12 cellular contexts compared by ENCODE assay signal in genomic region chr14:91897121-91897701, GRCh38. TPM values are rescaled to one million over a fixed set of nuclear protein-coding genes. Genes with fewer than 3 reads are reported as not detected.
DNase-seq lines count a peak whose midpoint lies in the region; ATAC-seq and TF ChIP-seq lines count a peak whose summit lies in the region.
"Had no signal": no experiment of that assay in that cellular context is flagged by ENCODE, and none has a peak within 500 bp of the region (broad histone marks: within the 10 kb centered on the region; RNA-seq: fewer than 3 reads in every experiment).

No MANE protein-coding gene starts in this region.

- H2AFZ ChIP-seq in fibroblast of lung (ENCODE audit: low read length), result no peak overlapping the region
- no peak overlapping the region for H2AFZ ChIP-seq in neural progenitor cell (replicated peaks)

- no peak overlapping the region for H3K9ac ChIP-seq in fibroblast of lung (ENCODE audit: insufficient read depth, low read length)
- no peak overlapping the region for H3K9ac ChIP-seq in neural progenitor cell

- H4K20me1 ChIP-seq in fibroblast of lung (ENCODE audit: control insufficient read depth, extremely low read depth, insufficient read depth, low read length) (no peaks in the 10 kb centered on the region), neural progenitor cell (ENCODE audit: low read depth) (no peaks in the 10 kb centered on the region)

- H3K4me1 Mint-ChIP-seq in neural progenitor cell, result peaks cover 12% of the 10 kb centered on the region
- H3K4me1 Mint-ChIP-seq: B cell had no signal

- TF ChIP-seq CTCF in fibroblast of lung (conservative IDR thresholded peaks at IDR 0.05 in 1 of 2, IDR thresholded peaks at IDR 0.05 in 1 of 2; ENCODE audit: low read depth in 1 of 2, low read length in 2 of 2) (no peak), neural progenitor cell (IDR thresholded peaks at IDR 0.05) (no peak), GM13976 (IDR thresholded peaks at IDR 0.05; ENCODE audit: borderline replicate concordance, control extremely low read depth, extremely low read depth, insufficient read depth, missing control alignments) (no peak)

- no peaks in the 10 kb centered on the region for H3K36me3 Mint-ChIP-seq in neural progenitor cell

- H3K27me3 ChIP-seq in fibroblast of lung (ENCODE audit: control insufficient read depth, insufficient read depth, low read length) (no peaks in the 10 kb centered on the region), neural progenitor cell (peaks cover 4% of the 10 kb centered on the region)
- H3K27me3 ChIP-seq: brain microvascular endothelial cell had no signal

- H3K79me2 ChIP-seq in fibroblast of lung (ENCODE audit: control insufficient read depth, insufficient read depth, low read length) (no peaks in the 10 kb centered on the region), neural progenitor cell (ENCODE audit: low read depth) (no peaks in the 10 kb centered on the region)

- H3K4me1 ChIP-seq in fibroblast of lung (ENCODE audit: control insufficient read depth, extremely low read depth, insufficient read depth, low read length) (no peaks in the 10 kb centered on the region), neural progenitor cell (no peaks in the 10 kb centered on the region)

- intact Hi-C loops in Right ventricle myocardium inferior (cut with DNase I), result no loop called here
- intact Hi-C loops in cardiac septum (cut with DNase I), result no loop called here

- ATAC-seq in Right ventricle myocardium inferior (peak; percentile 54), HG03108 (IDR thresholded peaks at IDR 0.05; ENCODE audit: unreplicated experiment) (no peak), GM19397 (IDR thresholded peaks at IDR 0.05; ENCODE audit: unreplicated experiment) (no peak), GM21526 (IDR thresholded peaks at IDR 0.05; ENCODE audit: low FRiP score, unreplicated experiment) (no peak)

- no peak for DNase-seq in Right ventricle myocardium inferior (ENCODE audit: missing footprints)
- no peak for DNase-seq in cardiac septum (ENCODE audit: low spot score)
- DNase-seq in fibroblast of lung (ENCODE audit: low read depth in 2 of 2), result peak; percentile 70 to 85
- DNase-seq in neural progenitor cell (ENCODE audit: low spot score), result no peak
- no peak for DNase-seq in GM13976 (ENCODE audit: low spot score)
- DNase-seq: brain microvascular endothelial cell, kidney glomerular epithelial cell, NCI-H2171 had no signal

- H3K9me3 ChIP-seq in fibroblast of lung (ENCODE audit: control insufficient read depth, insufficient read depth, low read depth, low read length) (no peaks in the 10 kb centered on the region), neural progenitor cell (ENCODE audit: low read depth) (no peaks in the 10 kb centered on the region)

- no peak overlapping the region for H3K4me2 ChIP-seq in fibroblast of lung (ENCODE audit: extremely low read depth, insufficient read depth, low read length)
- H3K4me2 ChIP-seq in neural progenitor cell, result no peak overlapping the region

- H3K9me3 Mint-ChIP-seq in neural progenitor cell, result no peaks in the 10 kb centered on the region

- peaks cover 10% of the 10 kb centered on the region for H3K27me3 Mint-ChIP-seq in neural progenitor cell (ENCODE audit: insufficient read depth, low read depth)

- no peaks in the 10 kb centered on the region for H3F3A ChIP-seq in neural progenitor cell (ENCODE audit: low read depth)

- peak overlapping the region; percentile 78 for H3K27ac Mint-ChIP-seq in neural progenitor cell
- H3K27ac Mint-ChIP-seq: B cell had no signal

- no peak overlapping the region for H3K4me3 Mint-ChIP-seq in neural progenitor cell
- H3K4me3 Mint-ChIP-seq: B cell had no signal

- in situ Hi-C loops in GM13976 (cut with MboI; ENCODE audit: low sequenced_read_pairs, unreplicated experiment), result no loop called here

- H3K36me3 ChIP-seq in fibroblast of lung (ENCODE audit: control insufficient read depth, insufficient read depth, low read length) (no peaks in the 10 kb centered on the region), neural progenitor cell (no peaks in the 10 kb centered on the region)
- H3K36me3 ChIP-seq: brain microvascular endothelial cell had no signal

- H3K27ac ChIP-seq in fibroblast of lung (ENCODE audit: insufficient read depth, low read length), result no peak overlapping the region
- no peak overlapping the region for H3K27ac ChIP-seq in neural progenitor cell
- H3K27ac ChIP-seq: brain microvascular endothelial cell had no signal

- H3K4me3 ChIP-seq in fibroblast of lung (replicated peaks in 1 of 4; ENCODE audit: control extremely low read depth in 1 of 4, insufficient read depth in 1 of 4, low read depth in 3 of 4, low read length in 4 of 4), result no peak overlapping the region
- no peak overlapping the region for H3K4me3 ChIP-seq in neural progenitor cell

RNA-seq across cellular contexts. Expression of gene TC2N, which starts 29.9 kb away (rescaled TPM):
- total RNA-seq in Right ventricle myocardium inferior (12.6 TPM), cardiac septum (1.7 TPM), fibroblast of lung (0.26 and 0.83 TPM in 2 replicates), neural progenitor cell (ENCODE audit: low replicate concordance) (3.8 and 5.8 TPM in 2 replicates)
- polyA plus RNA-seq in fibroblast of lung, result 0.09 and 0.19 TPM in 2 replicates
- polyA plus RNA-seq in fibroblast of lung (2012), result 0.14 and 0.20 TPM in 2 replicates
- 2.2 TPM in 1 of 2 replicates, not detected in the other for polyA minus RNA-seq in fibroblast of lung (ENCODE audit: low replicate concordance)

RNA-seq across cellular contexts. Expression of gene FBLN5, which starts 50.3 kb away (rescaled TPM):
- 85.3 TPM for total RNA-seq in Right ventricle myocardium inferior
- 31.8 TPM for total RNA-seq in cardiac septum
- total RNA-seq in fibroblast of lung, result 13.4 and 33.4 TPM in 2 replicates
- 47.5 and 50.4 TPM in 2 replicates for polyA plus RNA-seq in fibroblast of lung
- 188 and 196 TPM in 2 replicates for polyA plus RNA-seq in fibroblast of lung (2012)
- 198 and 257 TPM in 2 replicates for polyA minus RNA-seq in fibroblast of lung (ENCODE audit: low replicate concordance)
- total RNA-seq in neural progenitor cell (ENCODE audit: low replicate concordance), result not detected in 2 replicates

Comparison
In these comparisons a context has a peak if more than half of its experiments do, and no peak if none do; other contexts are left out.
1. DNase-seq: peak in fibroblast of lung (2 of 2); none in Right ventricle myocardium inferior (single experiment), cardiac septum (single experiment), neural progenitor cell (single experiment) and GM13976 (single experiment).
2. RNA of gene FBLN5, which starts 50.3 kb away (total RNA-seq): 85.3 TPM in Right ventricle myocardium inferior (single experiment), 13.4 to 33.4 TPM in fibroblast of lung and 31.8 TPM in cardiac septum (single experiment); not detected in neural progenitor cell; every median in the first group is over 10 times any median in the second.